Comparison of ENCODE assay signal across 20 cellular contexts in the genomic region with DNA sequence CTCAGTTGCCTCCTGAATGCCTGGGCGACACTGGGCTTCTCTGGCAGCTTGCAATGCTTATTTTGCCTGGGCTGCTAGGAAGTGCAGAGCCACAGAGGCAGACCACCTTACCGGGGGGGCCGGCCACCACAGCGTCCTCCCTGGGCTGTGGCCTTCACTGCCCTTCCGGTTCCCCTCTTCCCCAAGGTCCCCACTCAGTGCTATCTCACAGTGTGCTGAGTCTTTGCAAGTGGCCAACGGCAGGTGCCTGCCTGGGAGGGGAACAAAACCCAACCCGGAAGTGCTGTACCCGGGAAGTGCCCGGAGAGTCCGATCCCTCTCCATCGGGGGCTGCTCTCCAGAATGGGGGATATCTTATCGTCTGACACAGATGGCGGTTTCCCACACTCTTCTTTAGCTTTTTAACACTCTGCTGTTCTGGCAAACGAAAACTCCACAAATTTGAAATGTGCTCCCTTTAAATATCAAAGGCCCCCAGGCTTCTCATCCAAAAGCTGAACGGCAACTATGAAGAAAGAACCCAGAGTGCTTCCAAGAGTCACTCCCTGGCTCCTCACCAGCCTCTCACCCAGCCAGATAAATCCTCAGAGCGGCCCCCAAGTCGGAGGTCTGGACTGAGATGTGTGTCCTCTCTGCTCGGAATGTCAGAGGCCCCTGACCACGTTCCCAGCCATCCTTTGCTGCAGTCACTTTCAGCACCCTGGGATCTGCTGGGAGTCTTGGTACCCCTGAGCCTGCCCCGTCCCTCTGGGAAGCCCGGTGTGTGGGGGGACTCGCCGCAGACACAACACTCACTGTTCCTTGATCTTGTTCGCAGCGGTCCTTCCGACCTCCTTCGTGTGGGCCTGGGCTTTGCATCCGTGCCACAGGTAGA.
DNase-seq lines count a peak whose midpoint lies in the region; ATAC-seq, FAIRE-seq and TF ChIP-seq lines count a peak whose summit lies in the region.
"Had no signal": no experiment of that assay in that cellular context is flagged by ENCODE, and none has a peak within 500 bp of the region (broad histone marks: within the 10 kb centered on the region; RNA-seq: fewer than 3 reads in every experiment).

No MANE protein-coding gene starts in this region.

- peaks cover 85% of the 10 kb centered on the region for H3K36me3 Mint-ChIP-seq in activated T-cell treated with anti-CD3 and anti-CD28 coated beads, Interleukin-2, amount 50 U/mL, for 24 hours (ENCODE audit: low read depth)
- H3K36me3 Mint-ChIP-seq in type B pancreatic cell = peaks cover 53% of the 10 kb centered on the region
- H3K36me3 Mint-ChIP-seq: memory B cell had no signal

- TF ChIP-seq POLR2A in tibial nerve (IDR thresholded peaks at IDR 0.05) = no peak

- H3K4me3 Mint-ChIP-seq in activated T-cell treated with anti-CD3 and anti-CD28 coated beads, Interleukin-2, amount 50 U/mL, for 24 hours = no peak overlapping the region
- no peak overlapping the region for H3K4me3 Mint-ChIP-seq in type B pancreatic cell
- H3K4me3 Mint-ChIP-seq: activated B cell treated with CpG ODN at 0.5 μM for 24 hours; activated CD8-positive, alpha-beta T cell treated with anti-CD3 and anti-CD28 coated beads for 36 hours; activated naive CD4-positive, alpha-beta T cell treated with anti-CD3 and anti-CD28 coated beads, Interleukin-2, amount 10 ng/mL, durations not matched to agents 7 days and 5 days; activated T-cell treated with anti-CD3 and anti-CD28 coated beads, Interleukin-2, amount 50 U/mL, for 4 hours; B cell; memory B cell; naive thymus-derived CD4-positive, alpha-beta T cell had no signal

- peaks cover 0 to 18% (median 0%) of the 10 kb centered on the region in 3 donors for H3K36me3 ChIP-seq in pancreas
- H3K36me3 ChIP-seq in tibial nerve = peaks cover 0 to 79% (median 0%) of the 10 kb centered on the region in 3 donors

- intact Hi-C loops in pancreas (cut with DNase I) = no loop called here

- peak overlapping the region; percentile 47 for H3K27ac Mint-ChIP-seq in activated T-cell treated with anti-CD3 and anti-CD28 coated beads, Interleukin-2, amount 50 U/mL, for 24 hours
- H3K27ac Mint-ChIP-seq in type B pancreatic cell = peak overlapping the region; percentile 48
- H3K27ac Mint-ChIP-seq: activated B cell treated with CpG ODN at 0.5 μM for 24 hours; activated CD8-positive, alpha-beta T cell treated with anti-CD3 and anti-CD28 coated beads for 36 hours; activated naive CD4-positive, alpha-beta T cell treated with anti-CD3 and anti-CD28 coated beads, Interleukin-2, amount 10 ng/mL, durations not matched to agents 7 days and 5 days; B cell; memory B cell had no signal

- no peaks in the 10 kb centered on the region for H3K9me3 Mint-ChIP-seq in activated T-cell treated with anti-CD3 and anti-CD28 coated beads, Interleukin-2, amount 50 U/mL, for 24 hours
- H3K9me3 Mint-ChIP-seq in type B pancreatic cell = no peaks in the 10 kb centered on the region
- H3K9me3 Mint-ChIP-seq: activated CD8-positive, alpha-beta T cell treated with anti-CD3 and anti-CD28 coated beads for 36 hours; activated naive CD4-positive, alpha-beta T cell treated with anti-CD3 and anti-CD28 coated beads, Interleukin-2, amount 10 ng/mL, durations not matched to agents 7 days and 5 days; activated T-cell treated with anti-CD3 and anti-CD28 coated beads, Interleukin-2, amount 50 U/mL, for 4 hours; memory B cell had no signal

- H3K9me3 ChIP-seq in pancreas = no peaks in the 10 kb centered on the region
- no peaks in the 10 kb centered on the region for H3K9me3 ChIP-seq in tibial nerve
- H3K9me3 ChIP-seq: colonic mucosa had no signal

- no peak for DNase-seq in activated T-cell treated with anti-CD3 and anti-CD28 coated beads, Interleukin-2, amount 50 U/mL, for 24 hours
- DNase-seq in activated T-cell treated with anti-CD3 and anti-CD28 coated beads for 4 hours (no peak), coronary artery (ENCODE audit: low spot score) (peak; percentile 65), pancreas (peak in 4 of 6 donors; percentile 37 to 67 (median 52)), type B pancreatic cell (ENCODE audit: extremely low spot score, unreplicated experiment) (no peak), DMS53 (lab: John Stamatoyannopoulos, UW) (no peak), tibial nerve (ENCODE audit: low spot score in 2 of 2) (no peak), NCI-H1092 treated with DMSO at 0.1 percent for 48 hours (lab: John Stamatoyannopoulos, UW) (no peak)
- DNase-seq: activated B cell treated with CpG ODN at 0.5 μM for 24 hours; activated naive CD4-positive, alpha-beta T cell treated with anti-CD3 and anti-CD28 coated beads, Interleukin-2, amount 10 ng/mL, durations not matched to agents 7 days and 5 days; activated T-cell treated with anti-CD3 and anti-CD28 coated beads, Interleukin-2, amount 50 U/mL, for 4 hours; colonic mucosa; NCI-H2171; NCI-H774; stimulated activated CD4-positive, alpha-beta T cell treated with anti-CD3 and anti-CD28 coated beads, Interleukin-4, amount 100 ng/mL, for 24 hours had no signal

- 60 to 61% methylated on average over 28 of the region's 28 CpGs for WGBS in pancreas, 2 donors
- 84 to 85% methylated on average over 28 of the region's 28 CpGs for WGBS in tibial nerve, 2 donors

- peak; percentile 42 to 80 (median 58) for ATAC-seq in pancreas
- ATAC-seq: activated T-cell treated with anti-CD3 and anti-CD28 coated beads, Interleukin-2, amount 50 U/mL, for 4 hours; naive thymus-derived CD4-positive, alpha-beta T cell had no signal

- TF ChIP-seq CTCF in coronary artery (IDR thresholded peaks at IDR 0.05) (no peak), pancreas (IDR thresholded peaks at IDR 0.05) (no peak), type B pancreatic cell (conservative IDR thresholded peaks at IDR 0.05) (no peak), tibial nerve (IDR thresholded peaks at IDR 0.05) (no peak)

- H3K4me1 ChIP-seq in pancreas = no peaks in the 10 kb centered on the region
- H3K4me1 ChIP-seq in tibial nerve = peaks cover 0 to 27% (median 0%) of the 10 kb centered on the region in 4 donors
- H3K4me1 ChIP-seq: colonic mucosa had no signal

- H3K4me3 ChIP-seq in coronary artery (no peak overlapping the region), pancreas (peak overlapping the region in 1 of 4 donors; percentile 10), tibial nerve (no peak overlapping the region)
- H3K4me3 ChIP-seq: colonic mucosa had no signal

- H3K27me3 ChIP-seq in pancreas (no peaks in the 10 kb centered on the region), tibial nerve (no peaks in the 10 kb centered on the region)
- H3K27me3 ChIP-seq: colonic mucosa had no signal

- no peaks in the 10 kb centered on the region for H3K27me3 Mint-ChIP-seq in activated T-cell treated with anti-CD3 and anti-CD28 coated beads, Interleukin-2, amount 50 U/mL, for 24 hours
- H3K27me3 Mint-ChIP-seq in type B pancreatic cell = no peaks in the 10 kb centered on the region
- H3K27me3 Mint-ChIP-seq: activated B cell treated with CpG ODN at 0.5 μM for 24 hours; activated CD8-positive, alpha-beta T cell treated with anti-CD3 and anti-CD28 coated beads for 36 hours; activated naive CD4-positive, alpha-beta T cell treated with anti-CD3 and anti-CD28 coated beads, Interleukin-2, amount 10 ng/mL, durations not matched to agents 7 days and 5 days; B cell; memory B cell; naive thymus-derived CD4-positive, alpha-beta T cell had no signal

- peaks cover 11% of the 10 kb centered on the region for H3K4me1 Mint-ChIP-seq in activated T-cell treated with anti-CD3 and anti-CD28 coated beads, Interleukin-2, amount 50 U/mL, for 24 hours (ENCODE audit: low read depth)
- H3K4me1 Mint-ChIP-seq in type B pancreatic cell (ENCODE audit: unreplicated experiment) = peaks cover 20% of the 10 kb centered on the region
- H3K4me1 Mint-ChIP-seq: activated B cell treated with CpG ODN at 0.5 μM for 24 hours; activated naive CD4-positive, alpha-beta T cell treated with anti-CD3 and anti-CD28 coated beads, Interleukin-2, amount 10 ng/mL, durations not matched to agents 7 days and 5 days; B cell; memory B cell had no signal

- no peak for TF ChIP-seq EP300 in tibial nerve (IDR thresholded peaks at IDR 0.05)

- FAIRE-seq in pancreas (lab: Jason Lieb, UNC) = no peak

- H3K27ac ChIP-seq in coronary artery (peak overlapping the region in 1 of 2 donors; percentile 61), pancreas (peak overlapping the region in 1 of 4 donors; percentile 22), tibial nerve (peak overlapping the region in 1 of 4 donors; percentile 26)
- H3K27ac ChIP-seq: 22Rv1, colonic mucosa had no signal

Comparison
In these comparisons a context has a peak if more than half of its experiments do, and no peak if none do; other contexts are left out.
1. DNase-seq: peak in coronary artery (single experiment) and pancreas (4 of 6); none in activated T-cell treated with anti-CD3 and anti-CD28 coated beads, Interleukin-2, amount 50 U/mL, for 24 hours (single experiment), activated T-cell treated with anti-CD3 and anti-CD28 coated beads for 4 hours (single experiment), type B pancreatic cell (single experiment), DMS53 (single experiment), tibial nerve (0 of 2) and NCI-H1092 treated with DMSO at 0.1 percent for 48 hours (single experiment).